1 cellular context compared by ENCODE assay signal in the genomic region with DNA sequence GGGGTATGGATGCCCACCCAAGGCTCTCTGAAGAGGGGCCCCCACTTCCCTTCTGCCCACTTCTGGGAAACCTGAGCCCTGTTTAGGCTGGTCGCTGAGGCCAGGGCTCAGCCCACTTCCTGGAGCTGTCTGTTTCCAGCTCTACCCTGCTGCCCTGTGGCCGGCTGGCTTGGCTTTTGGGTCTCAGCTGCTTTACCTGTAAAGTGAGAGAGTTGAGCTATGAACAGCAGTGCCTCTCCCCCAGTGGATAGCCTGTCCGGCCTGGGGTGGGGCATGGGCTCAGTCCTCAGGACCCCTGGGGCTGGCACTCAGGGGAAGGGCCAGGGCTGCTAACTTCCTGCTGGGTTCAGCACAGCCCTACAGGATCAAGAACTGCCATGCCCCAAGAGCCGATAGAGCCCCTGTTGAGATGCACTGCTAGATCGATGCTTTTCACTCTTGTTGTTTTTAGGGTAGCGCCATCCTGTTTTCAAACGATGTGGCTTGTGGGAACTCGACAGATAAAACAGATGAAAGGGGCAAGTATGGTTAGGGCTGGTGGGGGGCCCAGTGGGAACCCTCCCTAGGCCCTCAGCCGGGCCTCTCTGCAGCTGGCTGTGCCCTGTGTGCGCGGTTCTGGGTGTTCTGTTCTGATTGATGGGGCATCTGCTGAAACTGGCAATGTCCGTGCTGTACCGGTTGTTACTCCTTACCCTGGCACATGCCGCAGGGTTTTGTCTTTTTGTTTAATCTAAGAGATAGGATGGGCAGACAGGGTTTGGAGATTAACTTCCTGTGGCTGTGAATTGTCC.
TF ChIP-seq lines count a peak whose summit lies in the region.

No MANE protein-coding gene starts in this region.

TF ChIP-seq in GM23338, 12 proteins besides CTCF, POLR2A, EP300 and RAD21 (continued from another document):
- no peak for TF ChIP-seq REST (IDR thresholded peaks at IDR 0.05; ENCODE audit: unreplicated experiment)
- no peak for TF ChIP-seq EZH2 (IDR thresholded peaks at IDR 0.05; ENCODE audit: low read depth, unreplicated experiment)
- TF ChIP-seq ZNF331 (CRISPR knock-in tag; IDR thresholded peaks at IDR 0.05; ENCODE audit: low read depth), result no peak
- TF ChIP-seq CREB1 (CRISPR knock-in tag; IDR thresholded peaks at IDR 0.05; ENCODE audit: low read depth), result no peak
- no peak for TF ChIP-seq NANOG (IDR thresholded peaks at IDR 0.05; ENCODE audit: borderline replicate concordance)
